Comparison of ENCODE assay signal across 1 cellular context in the genomic region with DNA sequence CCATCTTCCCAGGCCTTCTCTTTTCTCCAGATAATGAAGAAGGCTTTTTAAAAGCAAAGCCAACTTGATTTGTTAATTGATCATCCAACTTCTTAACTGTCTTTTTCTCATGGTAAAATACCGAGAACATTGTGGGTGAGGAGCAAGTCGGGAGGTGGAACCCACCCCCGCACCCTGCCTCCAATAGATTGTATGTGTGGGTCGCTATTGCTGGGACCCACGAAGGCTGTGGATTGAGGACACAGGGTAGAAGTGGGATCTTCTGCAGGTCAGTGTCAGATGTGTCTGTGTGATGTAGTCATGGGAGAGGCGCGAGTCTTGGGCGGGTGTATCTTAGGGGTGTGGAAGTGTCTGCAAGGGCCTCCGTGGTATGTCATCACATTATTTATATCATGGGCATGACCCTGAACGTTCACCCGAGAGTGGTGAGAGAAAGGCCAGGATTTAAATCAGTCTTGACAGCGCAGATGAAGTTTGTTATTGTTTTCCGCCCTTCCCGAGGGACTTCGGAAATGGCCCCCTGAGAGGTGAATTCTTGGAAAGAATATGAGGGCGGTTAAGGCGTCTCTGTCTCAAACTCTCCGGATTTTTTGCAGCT.
TF ChIP-seq lines count a peak whose summit lies in the region.

No MANE protein-coding gene starts in this region.

TF ChIP-seq in GM12878, 131 proteins besides CTCF, POLR2A, EP300 and RAD21 (continued from another document):
- TF ChIP-seq HDGF (IDR thresholded peaks at IDR 0.05) (0 out of 2 replicates have a peak, but pooled peaks have one; percentile 35), ZSCAN29 (IDR thresholded peaks at IDR 0.05) (peak; percentile 57; the same call in 1 of the 2 replicates), BMI1 (IDR thresholded peaks at IDR 0.05; ENCODE audit: borderline replicate concordance) (no peak), IRF4 (IDR thresholded peaks at IDR 0.05; ENCODE audit: low read depth, low read length) (0 out of 2 replicates have a peak, but pooled peaks have one; percentile 9), CBX3 (IDR thresholded peaks at IDR 0.05; ENCODE audit: borderline replicate concordance, low read depth) (no peak), LARP7 (IDR thresholded peaks at IDR 0.05) (no peak), ATF7 (IDR thresholded peaks at IDR 0.05; ENCODE audit: low read depth) (0 out of 2 replicates have a peak, but pooled peaks have one; percentile 18), WRNIP1 (IDR thresholded peaks at IDR 0.05; ENCODE audit: borderline replicate concordance, low read depth, low read length) (no peak), CHD1 (IDR thresholded peaks at IDR 0.05; ENCODE audit: low read depth, low read length) (no peak), HCFC1 (IDR thresholded peaks at IDR 0.05; ENCODE audit: low read length) (no peak), TCF12 (IDR thresholded peaks at IDR 0.05; ENCODE audit: low read depth, low read length) (no peak), SMC3 (IDR thresholded peaks at IDR 0.05; ENCODE audit: borderline replicate concordance, low read length) (no peak), MTA3 (IDR thresholded peaks at IDR 0.05; ENCODE audit: borderline replicate concordance, low read length) (peak; percentile 64; the same call in 1 of the 2 replicates)
- TF ChIP-seq, protein P1, sequence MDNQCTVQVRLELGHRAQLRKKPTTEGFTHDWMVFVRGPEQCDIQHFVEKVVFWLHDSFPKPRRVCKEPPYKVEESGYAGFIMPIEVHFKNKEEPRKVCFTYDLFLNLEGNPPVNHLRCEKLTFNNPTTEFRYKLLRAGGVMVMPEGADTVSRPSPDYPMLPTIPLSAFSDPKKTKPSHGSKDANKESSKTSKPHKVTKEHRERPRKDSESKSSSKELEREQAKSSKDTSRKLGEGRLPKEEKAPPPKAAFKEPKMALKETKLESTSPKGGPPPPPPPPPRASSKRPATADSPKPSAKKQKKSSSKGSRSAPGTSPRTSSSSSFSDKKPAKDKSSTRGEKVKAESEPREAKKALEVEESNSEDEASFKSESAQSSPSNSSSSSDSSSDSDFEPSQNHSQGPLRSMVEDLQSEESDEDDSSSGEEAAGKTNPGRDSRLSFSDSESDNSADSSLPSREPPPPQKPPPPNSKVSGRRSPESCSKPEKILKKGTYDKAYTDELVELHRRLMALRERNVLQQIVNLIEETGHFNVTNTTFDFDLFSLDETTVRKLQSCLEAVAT (IDR thresholded peaks at IDR 0.05), result peak; percentile 34; the same call in 1 of the 2 replicates
- TF ChIP-seq, protein P2, sequence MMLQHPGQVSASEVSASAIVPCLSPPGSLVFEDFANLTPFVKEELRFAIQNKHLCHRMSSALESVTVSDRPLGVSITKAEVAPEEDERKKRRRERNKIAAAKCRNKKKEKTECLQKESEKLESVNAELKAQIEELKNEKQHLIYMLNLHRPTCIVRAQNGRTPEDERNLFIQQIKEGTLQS (IDR thresholded peaks at IDR 0.05; ENCODE audit: borderline replicate concordance, extremely low read depth, low read depth, low read length), result no peak
- TF ChIP-seq, protein P3, sequence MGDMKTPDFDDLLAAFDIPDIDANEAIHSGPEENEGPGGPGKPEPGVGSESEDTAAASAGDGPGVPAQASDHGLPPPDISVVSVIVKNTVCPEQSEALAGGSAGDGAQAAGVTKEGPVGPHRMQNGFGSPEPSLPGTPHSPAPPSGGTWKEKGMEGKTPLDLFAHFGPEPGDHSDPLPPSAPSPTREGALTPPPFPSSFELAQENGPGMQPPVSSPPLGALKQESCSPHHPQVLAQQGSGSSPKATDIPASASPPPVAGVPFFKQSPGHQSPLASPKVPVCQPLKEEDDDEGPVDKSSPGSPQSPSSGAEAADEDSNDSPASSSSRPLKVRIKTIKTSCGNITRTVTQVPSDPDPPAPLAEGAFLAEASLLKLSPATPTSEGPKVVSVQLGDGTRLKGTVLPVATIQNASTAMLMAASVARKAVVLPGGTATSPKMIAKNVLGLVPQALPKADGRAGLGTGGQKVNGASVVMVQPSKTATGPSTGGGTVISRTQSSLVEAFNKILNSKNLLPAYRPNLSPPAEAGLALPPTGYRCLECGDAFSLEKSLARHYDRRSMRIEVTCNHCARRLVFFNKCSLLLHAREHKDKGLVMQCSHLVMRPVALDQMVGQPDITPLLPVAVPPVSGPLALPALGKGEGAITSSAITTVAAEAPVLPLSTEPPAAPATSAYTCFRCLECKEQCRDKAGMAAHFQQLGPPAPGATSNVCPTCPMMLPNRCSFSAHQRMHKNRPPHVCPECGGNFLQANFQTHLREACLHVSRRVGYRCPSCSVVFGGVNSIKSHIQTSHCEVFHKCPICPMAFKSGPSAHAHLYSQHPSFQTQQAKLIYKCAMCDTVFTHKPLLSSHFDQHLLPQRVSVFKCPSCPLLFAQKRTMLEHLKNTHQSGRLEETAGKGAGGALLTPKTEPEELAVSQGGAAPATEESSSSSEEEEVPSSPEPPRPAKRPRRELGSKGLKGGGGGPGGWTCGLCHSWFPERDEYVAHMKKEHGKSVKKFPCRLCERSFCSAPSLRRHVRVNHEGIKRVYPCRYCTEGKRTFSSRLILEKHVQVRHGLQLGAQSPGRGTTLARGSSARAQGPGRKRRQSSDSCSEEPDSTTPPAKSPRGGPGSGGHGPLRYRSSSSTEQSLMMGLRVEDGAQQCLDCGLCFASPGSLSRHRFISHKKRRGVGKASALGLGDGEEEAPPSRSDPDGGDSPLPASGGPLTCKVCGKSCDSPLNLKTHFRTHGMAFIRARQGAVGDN (IDR thresholded peaks at IDR 0.05), result no peak
TF ChIP-seq in GM12878: peak in this region for 8.
